In genomic region chr19:19385131-19385899, GRCh38 we compare ENCODE assay signal across 1 cellular context.
TF ChIP-seq lines count a peak whose summit lies in the region.

No MANE protein-coding gene starts in this region.

TF ChIP-seq in K562, 482 proteins besides CTCF, POLR2A, EP300 and RAD21 (continued from another document and continues in another):
- TF ChIP-seq RNF2 (IDR thresholded peaks at IDR 0.05) (no peak), MEF2D (tag; conservative IDR thresholded peaks at IDR 0.05; ENCODE audit: low read depth) (0 out of 2 replicates have a peak, but pooled peaks have one; percentile 29), DDX20 (tag; IDR thresholded peaks at IDR 0.05; ENCODE audit: low read depth) (no peak), CHD2 (IDR thresholded peaks at IDR 0.05; ENCODE audit: low read depth, low read length) (peak; percentile 89), HMBOX1 (IDR thresholded peaks at IDR 0.05) (no peak), KDM5B (IDR thresholded peaks at IDR 0.05; ENCODE audit: insufficient replicate concordance, low read depth, low read length) (peak; percentile 93), HNRNPL (IDR thresholded peaks at IDR 0.05; ENCODE audit: low read depth, low read length) (peak; percentile 90), TEAD1 (CRISPR knock-in tag; IDR thresholded peaks at IDR 0.05) (peak in 1 of 2 experiments; percentile 78; a peak in 2 of 4 replicates), ELF2 (CRISPR knock-in tag; IDR thresholded peaks at IDR 0.05) (peak; percentile 98), NFE2 (IDR thresholded peaks at IDR 0.05; ENCODE audit: low read depth) (no peak), MED1 (CRISPR knock-in tag; IDR thresholded peaks at IDR 0.05; ENCODE audit: borderline replicate concordance) (no peak), ZBTB40 (IDR thresholded peaks at IDR 0.05) (peak; percentile 6; the same call in 1 of the 2 replicates), ZBTB40 (CRISPR knock-in tag; IDR thresholded peaks at IDR 0.05) (no peak), POLR2G (IDR thresholded peaks at IDR 0.05; ENCODE audit: low read depth, low read length) (peak; percentile 91), SMAD4 (CRISPR knock-in tag; conservative IDR thresholded peaks at IDR 0.05) (peak; percentile 53), NFATC3 (IDR thresholded peaks at IDR 0.05) (no peak), MEIS2 (IDR thresholded peaks at IDR 0.05; ENCODE audit: partially characterized antibody) (peak; percentile 82), HNRNPH1 (optimal IDR thresholded peaks at IDR 0.05; ENCODE audit: low read depth, low read length) (no peak), ZBTB7A (IDR thresholded peaks at IDR 0.05; ENCODE audit: borderline replicate concordance, control insufficient read depth, low read depth, low read length) (peak; percentile 94; the same call in 1 of the 2 replicates), STAT6 (CRISPR knock-in tag; IDR thresholded peaks at IDR 0.05) (no peak), ELF1 (tag; IDR thresholded peaks at IDR 0.05) (peak; percentile 100), PRDM10 (IDR thresholded peaks at IDR 0.05; ENCODE audit: partially characterized antibody) (peak; percentile 75), ZNF586 (CRISPR knock-in tag; conservative IDR thresholded peaks at IDR 0.05) (no peak), NFXL1 (CRISPR knock-in tag; IDR thresholded peaks at IDR 0.05) (0 out of 2 replicates have a peak, but pooled peaks have one; percentile 44), SAFB2 (IDR thresholded peaks at IDR 0.05; ENCODE audit: borderline replicate concordance, low read depth, low read length, severe bottlenecking) (no peak), ELF4 (CRISPR knock-in tag; IDR thresholded peaks at IDR 0.05) (peak; percentile 98), ZKSCAN1 (IDR thresholded peaks at IDR 0.05; ENCODE audit: low read depth, low read length) (peak; percentile 47; the same call in 1 of the 2 replicates), SMAD3 (CRISPR knock-in tag; conservative IDR thresholded peaks at IDR 0.05) (peak; percentile 73; the same call in 1 of the 2 replicates), HLTF (IDR thresholded peaks at IDR 0.05) (no peak), SMARCC2 (IDR thresholded peaks at IDR 0.05; ENCODE audit: low read depth) (no peak), ETS1 (conservative IDR thresholded peaks at IDR 0.05; ENCODE audit: control insufficient read depth, low read depth, low read length) (0 out of 2 replicates have a peak, but pooled peaks have one; percentile 35), FOXA3 (CRISPR knock-in tag; conservative IDR thresholded peaks at IDR 0.05 in 1 of 2, IDR thresholded peaks at IDR 0.05 in 1 of 2) (no peak)
- TF ChIP-seq, protein P1, sequence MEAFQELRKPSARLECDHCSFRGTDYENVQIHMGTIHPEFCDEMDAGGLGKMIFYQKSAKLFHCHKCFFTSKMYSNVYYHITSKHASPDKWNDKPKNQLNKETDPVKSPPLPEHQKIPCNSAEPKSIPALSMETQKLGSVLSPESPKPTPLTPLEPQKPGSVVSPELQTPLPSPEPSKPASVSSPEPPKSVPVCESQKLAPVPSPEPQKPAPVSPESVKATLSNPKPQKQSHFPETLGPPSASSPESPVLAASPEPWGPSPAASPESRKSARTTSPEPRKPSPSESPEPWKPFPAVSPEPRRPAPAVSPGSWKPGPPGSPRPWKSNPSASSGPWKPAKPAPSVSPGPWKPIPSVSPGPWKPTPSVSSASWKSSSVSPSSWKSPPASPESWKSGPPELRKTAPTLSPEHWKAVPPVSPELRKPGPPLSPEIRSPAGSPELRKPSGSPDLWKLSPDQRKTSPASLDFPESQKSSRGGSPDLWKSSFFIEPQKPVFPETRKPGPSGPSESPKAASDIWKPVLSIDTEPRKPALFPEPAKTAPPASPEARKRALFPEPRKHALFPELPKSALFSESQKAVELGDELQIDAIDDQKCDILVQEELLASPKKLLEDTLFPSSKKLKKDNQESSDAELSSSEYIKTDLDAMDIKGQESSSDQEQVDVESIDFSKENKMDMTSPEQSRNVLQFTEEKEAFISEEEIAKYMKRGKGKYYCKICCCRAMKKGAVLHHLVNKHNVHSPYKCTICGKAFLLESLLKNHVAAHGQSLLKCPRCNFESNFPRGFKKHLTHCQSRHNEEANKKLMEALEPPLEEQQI (IDR thresholded peaks at IDR 0.05): no peak
- TF ChIP-seq, protein P2, sequence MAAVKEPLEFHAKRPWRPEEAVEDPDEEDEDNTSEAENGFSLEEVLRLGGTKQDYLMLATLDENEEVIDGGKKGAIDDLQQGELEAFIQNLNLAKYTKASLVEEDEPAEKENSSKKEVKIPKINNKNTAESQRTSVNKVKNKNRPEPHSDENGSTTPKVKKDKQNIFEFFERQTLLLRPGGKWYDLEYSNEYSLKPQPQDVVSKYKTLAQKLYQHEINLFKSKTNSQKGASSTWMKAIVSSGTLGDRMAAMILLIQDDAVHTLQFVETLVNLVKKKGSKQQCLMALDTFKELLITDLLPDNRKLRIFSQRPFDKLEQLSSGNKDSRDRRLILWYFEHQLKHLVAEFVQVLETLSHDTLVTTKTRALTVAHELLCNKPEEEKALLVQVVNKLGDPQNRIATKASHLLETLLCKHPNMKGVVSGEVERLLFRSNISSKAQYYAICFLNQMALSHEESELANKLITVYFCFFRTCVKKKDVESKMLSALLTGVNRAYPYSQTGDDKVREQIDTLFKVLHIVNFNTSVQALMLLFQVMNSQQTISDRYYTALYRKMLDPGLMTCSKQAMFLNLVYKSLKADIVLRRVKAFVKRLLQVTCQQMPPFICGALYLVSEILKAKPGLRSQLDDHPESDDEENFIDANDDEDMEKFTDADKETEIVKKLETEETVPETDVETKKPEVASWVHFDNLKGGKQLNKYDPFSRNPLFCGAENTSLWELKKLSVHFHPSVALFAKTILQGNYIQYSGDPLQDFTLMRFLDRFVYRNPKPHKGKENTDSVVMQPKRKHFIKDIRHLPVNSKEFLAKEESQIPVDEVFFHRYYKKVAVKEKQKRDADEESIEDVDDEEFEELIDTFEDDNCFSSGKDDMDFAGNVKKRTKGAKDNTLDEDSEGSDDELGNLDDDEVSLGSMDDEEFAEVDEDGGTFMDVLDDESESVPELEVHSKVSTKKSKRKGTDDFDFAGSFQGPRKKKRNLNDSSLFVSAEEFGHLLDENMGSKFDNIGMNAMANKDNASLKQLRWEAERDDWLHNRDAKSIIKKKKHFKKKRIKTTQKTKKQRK (IDR thresholded peaks at IDR 0.05; ENCODE audit: borderline replicate concordance, low read depth, low read length): peak; percentile 96
